In the genomic region with DNA sequence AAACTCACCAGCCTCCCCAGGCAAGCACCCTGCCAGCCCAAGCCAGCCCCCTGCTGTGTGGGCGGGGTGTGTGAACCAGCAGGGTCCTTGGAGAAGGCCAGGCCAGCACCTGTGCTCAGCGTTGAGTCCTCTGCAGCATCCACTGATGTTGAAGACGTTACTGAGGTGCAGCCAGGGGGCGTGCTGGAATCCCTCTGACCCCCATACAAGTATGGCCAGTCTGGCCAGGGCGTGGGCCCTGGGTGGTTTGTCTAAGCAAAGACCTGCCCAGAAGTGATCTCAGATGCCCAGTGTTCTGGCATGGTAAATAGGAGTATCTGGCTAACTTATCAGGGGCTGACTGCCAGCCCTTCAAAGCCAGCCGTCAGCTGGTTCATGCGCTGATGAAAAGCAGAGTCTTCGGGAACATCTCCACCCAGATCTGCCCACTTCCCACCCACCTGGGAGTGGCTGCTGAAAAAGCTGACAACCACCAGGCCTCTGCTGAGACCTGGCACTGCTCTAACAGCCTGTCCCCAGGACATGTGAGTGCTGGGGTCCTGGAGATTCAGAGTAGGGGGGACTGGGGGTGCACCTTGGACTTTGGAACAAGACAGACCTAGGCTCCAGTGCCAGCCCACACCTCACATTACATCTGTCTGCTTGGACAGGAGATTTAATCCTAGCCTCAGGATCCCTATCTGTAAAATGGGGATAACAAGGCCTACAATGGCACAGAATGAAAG, we compare ENCODE assay signal across 8 cellular contexts. TPM values are rescaled to one million over a fixed set of nuclear protein-coding genes. Genes with fewer than 3 reads are reported as not detected.
DNase-seq lines count a peak whose midpoint lies in the region; ATAC-seq and TF ChIP-seq lines count a peak whose summit lies in the region.

No MANE protein-coding gene starts in this region.

- H3K27me3 Mint-ChIP-seq in activated T-cell treated with anti-CD3 and anti-CD28 coated beads, Interleukin-2, amount 50 U/mL, for 4 hours (ENCODE audit: low read depth) = no peaks in the 10 kb centered on the region

- TF ChIP-seq EP300 in sigmoid colon (IDR thresholded peaks at IDR 0.05) = peak; percentile 84 to 97 (median 94)

- intact Hi-C loops in Right ventricle myocardium inferior (cut with DNase I) = no loop called here
- intact Hi-C loops in sigmoid colon (cut with DNase I) = loop anchor here (2.0 kb wide), 2 partner anchors 15 to 41 kb away; a partner anchor contains a TSS

- H3K4me3 Mint-ChIP-seq in activated T-cell treated with anti-CD3 and anti-CD28 coated beads, Interleukin-2, amount 50 U/mL, for 4 hours = no peak overlapping the region

- TF ChIP-seq CTCF in GM12873 (IDR thresholded peaks at IDR 0.05; ENCODE audit: insufficient read depth, low read depth, low read length, missing control alignments) = peak; percentile 11
- peak in 3 of 4 experiments; percentile 25 to 52 (median 36) for TF ChIP-seq CTCF in sigmoid colon (IDR thresholded peaks at IDR 0.05)

- TF ChIP-seq POLR2A in sigmoid colon (IDR thresholded peaks at IDR 0.05) = peak in 1 of 2 donors; percentile 14
- no peak for TF ChIP-seq POLR2A in GM18505 (IDR thresholded peaks at IDR 0.05; ENCODE audit: borderline replicate concordance, extremely low read depth, insufficient read depth, insufficient read length)

- H3K27ac ChIP-seq in sigmoid colon = peak overlapping the region; percentile 98 to 100 (median 100)

- no peaks in the 10 kb centered on the region for H3K9me3 Mint-ChIP-seq in activated T-cell treated with anti-CD3 and anti-CD28 coated beads, Interleukin-2, amount 50 U/mL, for 4 hours

- 13 to 50% methylated on average over 8 of the region's 8 CpGs for WGBS in sigmoid colon, 2 donors

- peak; percentile 41 to 53 for ATAC-seq in activated T-cell treated with anti-CD3 and anti-CD28 coated beads, Interleukin-2, amount 50 U/mL, for 4 hours
- peak; percentile 24 for ATAC-seq in Right ventricle myocardium inferior
- ATAC-seq in HG02623 (IDR thresholded peaks at IDR 0.05; ENCODE audit: unreplicated experiment) = no peak
- ATAC-seq in GM18505 (IDR thresholded peaks at IDR 0.05; ENCODE audit: unreplicated experiment) = no peak

- H3K27me3 ChIP-seq in sigmoid colon = no peaks in the 10 kb centered on the region

- peaks cover 0 to 100% (median 99%) of the 10 kb centered on the region in 4 donors for H3K4me1 ChIP-seq in sigmoid colon

- H3K36me3 ChIP-seq in sigmoid colon = peaks cover 0 to 4% (median 0%) of the 10 kb centered on the region in 4 donors

- no peak for DNase-seq in activated T-cell treated with anti-CD3 and anti-CD28 coated beads, Interleukin-2, amount 50 U/mL, for 4 hours
- DNase-seq in Right ventricle myocardium inferior (ENCODE audit: missing footprints) = peak; percentile 63
- peak; percentile 95 for DNase-seq in sigmoid colon
- DNase-seq in NCI-H2081 (lab: John Stamatoyannopoulos, UW) = no peak
- DNase-seq in NCI-H2227 (lab: John Stamatoyannopoulos, UW; ENCODE audit: unreplicated experiment) = no peak

- H3K4me3 ChIP-seq in sigmoid colon = peak overlapping the region in 1 of 4 donors; percentile 6

- no peaks in the 10 kb centered on the region for H3K9me3 ChIP-seq in sigmoid colon

- no peaks in the 10 kb centered on the region for H3K36me3 Mint-ChIP-seq in activated T-cell treated with anti-CD3 and anti-CD28 coated beads, Interleukin-2, amount 50 U/mL, for 4 hours (ENCODE audit: insufficient read depth)

- peaks cover 53% of the 10 kb centered on the region for H3K4me1 Mint-ChIP-seq in activated T-cell treated with anti-CD3 and anti-CD28 coated beads, Interleukin-2, amount 50 U/mL, for 4 hours (ENCODE audit: low read depth)

RNA-seq across cellular contexts. Expression of a gene that starts 41.1 kb away (rescaled TPM):
- 10 to 100 TPM; 47.0 to 77.1 (median 56.2) TPM for total RNA-seq in activated T-cell treated with anti-CD3 and anti-CD28 coated beads, Interleukin-2, amount 50 U/mL, for 4 hours
- total RNA-seq in Right ventricle myocardium inferior = 136 TPM
- total RNA-seq in sigmoid colon = 1,000 to 10,000 TPM in 1 of 4 donors, 100 to 1,000 TPM in 3; 372 to 1,069 (median 688) TPM
- polyA plus RNA-seq in sigmoid colon = 10 to 100 TPM; 20.1 to 98.1 (median 24.0) TPM

Comparison
In these comparisons a context has a peak if more than half of its experiments do, and no peak if none do; other contexts are left out.
1. ATAC-seq: peak in activated T-cell treated with anti-CD3 and anti-CD28 coated beads, Interleukin-2, amount 50 U/mL, for 4 hours (2 of 2) and Right ventricle myocardium inferior (single experiment); none in HG02623 (single experiment) and GM18505 (single experiment).
2. DNase-seq: peak in Right ventricle myocardium inferior (single experiment) and sigmoid colon (single experiment); none in activated T-cell treated with anti-CD3 and anti-CD28 coated beads, Interleukin-2, amount 50 U/mL, for 4 hours (single experiment), NCI-H2081 (0 of 2) and NCI-H2227 (single experiment).